Comparison of ENCODE assay signal across 9 cellular contexts in the genomic region with DNA sequence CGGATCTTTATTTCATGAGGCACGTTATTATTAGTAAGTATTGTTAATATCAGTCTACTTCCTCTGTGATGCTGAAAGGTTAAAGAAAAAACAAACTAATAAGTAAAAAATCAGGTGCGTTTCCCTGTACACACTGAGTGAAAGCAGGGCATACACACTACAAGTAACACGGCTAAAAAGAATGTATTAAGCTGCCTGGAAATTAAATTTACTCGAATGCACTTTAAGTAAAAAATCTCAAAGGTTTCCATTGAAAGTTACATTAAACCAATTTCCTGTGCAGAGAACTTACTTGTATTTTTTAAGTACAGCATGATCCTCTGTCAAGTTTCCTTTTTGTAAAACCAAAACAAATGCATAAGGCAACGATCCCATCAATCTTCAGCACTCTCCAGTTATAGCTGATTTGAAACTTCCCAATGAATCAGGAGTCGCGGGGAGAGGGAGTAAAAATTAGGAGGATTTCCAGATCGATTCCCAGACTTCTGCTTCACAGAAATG. TPM values are rescaled to one million over a fixed set of nuclear protein-coding genes. Genes with fewer than 3 reads are reported as not detected.
DNase-seq lines count a peak whose midpoint lies in the region; ATAC-seq and TF ChIP-seq lines count a peak whose summit lies in the region.
"Had no signal": no experiment of that assay in that cellular context is flagged by ENCODE, and none has a peak within 500 bp of the region (broad histone marks: within the 10 kb centered on the region; RNA-seq: fewer than 3 reads in every experiment).

No MANE protein-coding gene starts in this region.

- no peak for TF ChIP-seq CTCF in CD4-positive, alpha-beta T cell (IDR thresholded peaks at IDR 0.05)
- TF ChIP-seq CTCF in LNCaP clone FGC (IDR thresholded peaks at IDR 0.05; ENCODE audit: control insufficient read depth, extremely low read depth, insufficient read depth) (no peak), nephron (IDR thresholded peaks at IDR 0.05; ENCODE audit: unreplicated experiment in 3 of 3) (no peak)

- H3K4me3 Mint-ChIP-seq in CD4-positive, alpha-beta T cell, result peak overlapping the region; percentile 98
- H3K4me3 Mint-ChIP-seq in dendritic cell treated with granulocyte-macrophage colony-stimulating factor and Interleukin-4, amounts not matched to agents 40 ng/mL and 50 ng/mL, for 4 days, result peak overlapping the region; percentile 81
- H3K4me3 Mint-ChIP-seq in nephron, result peak overlapping the region; percentile 91 to 98 (median 95)

- H3K27ac Mint-ChIP-seq in CD4-positive, alpha-beta T cell, result peak overlapping the region; percentile 95
- H3K27ac Mint-ChIP-seq in dendritic cell treated with granulocyte-macrophage colony-stimulating factor and Interleukin-4, amounts not matched to agents 40 ng/mL and 50 ng/mL, for 4 days, result peak overlapping the region; percentile 80
- peak overlapping the region; percentile 83 to 93 (median 88) for H3K27ac Mint-ChIP-seq in nephron

- no peaks in the 10 kb centered on the region for H3K27me3 Mint-ChIP-seq in CD4-positive, alpha-beta T cell
- peaks cover 22% of the 10 kb centered on the region for H3K27me3 Mint-ChIP-seq in dendritic cell treated with granulocyte-macrophage colony-stimulating factor and Interleukin-4, amounts not matched to agents 40 ng/mL and 50 ng/mL, for 4 days
- H3K27me3 Mint-ChIP-seq in nephron (ENCODE audit: low read depth), result peaks cover 13% of the 10 kb centered on the region

- H3K4me3 ChIP-seq in LNCaP clone FGC (ENCODE audit: low read depth, low read length), result peak overlapping the region; percentile 61

- H3K9me3 Mint-ChIP-seq in CD4-positive, alpha-beta T cell, result no peaks in the 10 kb centered on the region
- no peaks in the 10 kb centered on the region for H3K9me3 Mint-ChIP-seq in dendritic cell treated with granulocyte-macrophage colony-stimulating factor and Interleukin-4, amounts not matched to agents 40 ng/mL and 50 ng/mL, for 4 days
- H3K9me3 Mint-ChIP-seq in nephron, result no peaks in the 10 kb centered on the region

- intact Hi-C loops in CD4-positive, alpha-beta T cell (cut with DNase I, micrococcal nuclease), result loop anchor here (2.0 to 10.0 kb wide), 10 partner anchors 48 to 797 kb away; partner anchors contain the start of genes ZCCHC2 (in 2 of the 2), KDSR (in 1 of the 2) and VPS4B (in 1 of the 2)
- intact Hi-C loops in dendritic cell treated with granulocyte-macrophage colony-stimulating factor and Interleukin-4, amounts not matched to agents 40 ng/mL and 50 ng/mL, for 4 days (cut with micrococcal nuclease), result loop anchor here (5.0 to 10.0 kb wide), 2 partner anchors 54 to 82 kb away; no protein-coding TSS in a partner anchor

- POLR2A ChIA-PET in CD4-positive, alpha-beta T cell (lab: Charles Lee), result interaction anchor here (0.6 to 3.9 kb wide), 31 partner anchors 10 to 796 kb away, joined by 3 to 34 read pairs (median 5); partner anchors contain the start of genes KDSR, PHLPP1, VPS4B and ZCCHC2

- no peak for DNase-seq in CD4-positive, alpha-beta T cell
- no peak for DNase-seq in LNCaP clone FGC (ENCODE audit: low read depth)
- DNase-seq in OCI-M2 (lab: John Stamatoyannopoulos, UW; ENCODE audit: unreplicated experiment), result no peak
- DNase-seq in NCI-H2029 treated with DMSO at 0.1 percent for 48 hours (lab: John Stamatoyannopoulos, UW), result no peak
- DNase-seq in NCI-H2196 treated with DMSO at 0.1 percent for 48 hours (lab: John Stamatoyannopoulos, UW; ENCODE audit: unreplicated experiment), result no peak

- peaks cover 68% of the 10 kb centered on the region for H3K4me1 Mint-ChIP-seq in CD4-positive, alpha-beta T cell (ENCODE audit: low read depth)
- peaks cover 43% of the 10 kb centered on the region for H3K4me1 Mint-ChIP-seq in dendritic cell treated with granulocyte-macrophage colony-stimulating factor and Interleukin-4, amounts not matched to agents 40 ng/mL and 50 ng/mL, for 4 days (ENCODE audit: low read depth)
- H3K4me1 Mint-ChIP-seq in nephron, result peaks cover 46% of the 10 kb centered on the region

- ATAC-seq in CD4-positive, alpha-beta T cell (ENCODE audit: poor library complexity), result no peak
- ATAC-seq in GM21786 (IDR thresholded peaks at IDR 0.05; ENCODE audit: unreplicated experiment), result no peak

- no peaks in the 10 kb centered on the region for H3K9me3 ChIP-seq in CD4-positive, alpha-beta T cell (ENCODE audit: control insufficient read depth, low read length)

- H3K27ac ChIP-seq in CD4-positive, alpha-beta T cell (ENCODE audit: low read depth, low read length), result peak overlapping the region; percentile 82
- H3K27ac ChIP-seq: foreskin keratinocyte had no signal

- CTCF ChIA-PET in CD4-positive, alpha-beta T cell (lab: Charles Lee), result interaction anchor here (1.0 to 3.8 kb wide), 24 partner anchors 12 to 302 kb away, joined by 3 to 56 read pairs (median 8); partner anchors contain the start of gene KDSR

- no peaks in the 10 kb centered on the region for H3K27me3 ChIP-seq in CD4-positive, alpha-beta T cell (ENCODE audit: control insufficient read depth, insufficient read depth, low read length)

- peaks cover 26% of the 10 kb centered on the region for H3K36me3 Mint-ChIP-seq in CD4-positive, alpha-beta T cell (ENCODE audit: low read depth)
- H3K36me3 Mint-ChIP-seq in dendritic cell treated with granulocyte-macrophage colony-stimulating factor and Interleukin-4, amounts not matched to agents 40 ng/mL and 50 ng/mL, for 4 days (ENCODE audit: low read depth), result no peaks in the 10 kb centered on the region
- no peaks in the 10 kb centered on the region for H3K36me3 Mint-ChIP-seq in nephron (ENCODE audit: low read depth)

RNA-seq across cellular contexts. Expression of gene BCL2, which starts 0.6 kb away (rescaled TPM):
- 10 to 100 TPM; 40.1 to 40.3 TPM for total RNA-seq in CD4-positive, alpha-beta T cell

RNA-seq across cellular contexts. Expression of gene KDSR, which starts 48.1 kb away (rescaled TPM):
- total RNA-seq in CD4-positive, alpha-beta T cell, result 10 to 100 TPM; 21.1 to 23.5 TPM
